In genomic region chr13:72781461-72782439, GRCh38 we compare ENCODE assay signal across 1 cellular context.
TF ChIP-seq lines count a peak whose summit lies in the region.

Gene DIS3, minus strand, starts transcription at chr13:72781900. Its CDS starts 68 bp downstream, at chr13:72781832.
A gene with protein sequence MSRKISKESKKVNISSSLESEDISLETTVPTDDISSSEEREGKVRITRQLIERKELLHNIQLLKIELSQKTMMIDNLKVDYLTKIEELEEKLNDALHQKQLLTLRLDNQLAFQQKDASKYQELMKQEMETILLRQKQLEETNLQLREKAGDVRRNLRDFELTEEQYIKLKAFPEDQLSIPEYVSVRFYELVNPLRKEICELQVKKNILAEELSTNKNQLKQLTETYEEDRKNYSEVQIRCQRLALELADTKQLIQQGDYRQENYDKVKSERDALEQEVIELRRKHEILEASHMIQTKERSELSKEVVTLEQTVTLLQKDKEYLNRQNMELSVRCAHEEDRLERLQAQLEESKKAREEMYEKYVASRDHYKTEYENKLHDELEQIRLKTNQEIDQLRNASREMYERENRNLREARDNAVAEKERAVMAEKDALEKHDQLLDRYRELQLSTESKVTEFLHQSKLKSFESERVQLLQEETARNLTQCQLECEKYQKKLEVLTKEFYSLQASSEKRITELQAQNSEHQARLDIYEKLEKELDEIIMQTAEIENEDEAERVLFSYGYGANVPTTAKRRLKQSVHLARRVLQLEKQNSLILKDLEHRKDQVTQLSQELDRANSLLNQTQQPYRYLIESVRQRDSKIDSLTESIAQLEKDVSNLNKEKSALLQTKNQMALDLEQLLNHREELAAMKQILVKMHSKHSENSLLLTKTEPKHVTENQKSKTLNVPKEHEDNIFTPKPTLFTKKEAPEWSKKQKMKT (plus strand): TSS chr13:72782133. CDS start chr13:72783470, 1,337 bp downstream.

TF ChIP-seq in SK-N-SH, 30 proteins besides CTCF, POLR2A, EP300 and RAD21 (continued from another document):
- TF ChIP-seq, protein P1, sequence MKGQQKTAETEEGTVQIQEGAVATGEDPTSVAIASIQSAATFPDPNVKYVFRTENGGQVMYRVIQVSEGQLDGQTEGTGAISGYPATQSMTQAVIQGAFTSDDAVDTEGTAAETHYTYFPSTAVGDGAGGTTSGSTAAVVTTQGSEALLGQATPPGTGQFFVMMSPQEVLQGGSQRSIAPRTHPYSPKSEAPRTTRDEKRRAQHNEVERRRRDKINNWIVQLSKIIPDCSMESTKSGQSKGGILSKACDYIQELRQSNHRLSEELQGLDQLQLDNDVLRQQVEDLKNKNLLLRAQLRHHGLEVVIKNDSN (IDR thresholded peaks at IDR 0.05; ENCODE audit: borderline replicate concordance, low read depth), result no peak
- TF ChIP-seq CHD2 (IDR thresholded peaks at IDR 0.05; ENCODE audit: low read length, partially characterized antibody), result peak; percentile 99
- no peak for TF ChIP-seq GATA2 (CRISPR knock-in tag; IDR thresholded peaks at IDR 0.05)
- peak; percentile 91 for TF ChIP-seq MAX (IDR thresholded peaks at IDR 0.05; ENCODE audit: low read depth)
- no peak for TF ChIP-seq MEF2A (IDR thresholded peaks at IDR 0.05; ENCODE audit: borderline replicate concordance, low read depth)
- no peak for TF ChIP-seq REST (IDR thresholded peaks at IDR 0.05; ENCODE audit: low read depth, low read length)
- TF ChIP-seq TAF1 (IDR thresholded peaks at IDR 0.05; ENCODE audit: borderline replicate concordance, low read depth, low read length), result peak; percentile 64
- no peak for TF ChIP-seq SMC3 (IDR thresholded peaks at IDR 0.05; ENCODE audit: low read depth, low read length)
- TF ChIP-seq MXI1 (IDR thresholded peaks at IDR 0.05; ENCODE audit: low read depth, low read length), result peak; percentile 97
- no peak for TF ChIP-seq RCOR1 (IDR thresholded peaks at IDR 0.05; ENCODE audit: low read length)
- 0 out of 2 replicates have a peak, but pooled peaks have one; percentile 18 for TF ChIP-seq NRF1 (IDR thresholded peaks at IDR 0.05; ENCODE audit: low read depth, low read length)
- peak; percentile 93 for TF ChIP-seq GABPA (IDR thresholded peaks at IDR 0.05; ENCODE audit: low read depth)
- TF ChIP-seq POLR2AphosphoS5 (IDR thresholded peaks at IDR 0.05; ENCODE audit: low read depth, low read length), result peak; percentile 91
- TF ChIP-seq ELF1 (IDR thresholded peaks at IDR 0.05), result peak; percentile 81
- no peak; the same call in 1 of the 2 replicates for TF ChIP-seq IRF3 (IDR thresholded peaks at IDR 0.05; ENCODE audit: low read depth, low read length)
- no peak for TF ChIP-seq PBX3 (IDR thresholded peaks at IDR 0.05)
- no peak for TF ChIP-seq RFX5 (IDR thresholded peaks at IDR 0.05; ENCODE audit: low read length)
- TF ChIP-seq FOXJ3 (CRISPR knock-in tag; IDR thresholded peaks at IDR 0.05), result peak; percentile 37; the same call in 1 of the 2 replicates
